ENCODE assay signal across 8 cellular contexts in genomic region chr12:12717586-12718381, GRCh38. TPM values are rescaled to one million over a fixed set of nuclear protein-coding genes. Genes with fewer than 3 reads are reported as not detected.
DNase-seq lines count a peak whose midpoint lies in the region; ATAC-seq and TF ChIP-seq lines count a peak whose summit lies in the region.

No MANE protein-coding gene starts in this region.

- intact Hi-C loops in colonic mucosa (cut with DNase I), result no loop called here
- intact Hi-C loops in lower leg skin (cut with DNase I; ENCODE audit: low total_unique reads), result no loop called here
- intact Hi-C loops in testis (cut with DNase I; ENCODE audit: low total_unique reads), result no loop called here

- H3K9ac ChIP-seq in colonic mucosa (ENCODE audit: low read depth in 2 of 2, low read length in 2 of 2), result peak overlapping the region; percentile 98 to 100

- no peaks in the 10 kb centered on the region for H3K9me3 ChIP-seq in RWPE2 (ENCODE audit: severe bottlenecking)
- H3K9me3 ChIP-seq in colonic mucosa, result no peaks in the 10 kb centered on the region
- H3K9me3 ChIP-seq in testis, result no peaks in the 10 kb centered on the region

- no peak for TF ChIP-seq POLR2A in lower leg skin (IDR thresholded peaks at IDR 0.05)
- no peak for TF ChIP-seq POLR2A in testis (IDR thresholded peaks at IDR 0.05)

- H3K36me3 ChIP-seq in RWPE2 (ENCODE audit: low read depth), result peaks cover 45% of the 10 kb centered on the region
- no peaks in the 10 kb centered on the region for H3K36me3 ChIP-seq in colonic mucosa
- H3K36me3 ChIP-seq in testis (ENCODE audit: low read depth, missing control alignments), result no peaks in the 10 kb centered on the region

- WGBS in lower leg skin, 2 donors, result 0% methylated on average over 59 to 62 of the region's 62 CpGs
- 0% methylated on average over 42 to 62 of the region's 62 CpGs for WGBS in testis, 2 donors

- peak overlapping the region; percentile 86 for H3K4me3 ChIP-seq in RWPE2 (ENCODE audit: severe bottlenecking)
- H3K4me3 ChIP-seq in colonic mucosa, result peak overlapping the region; percentile 67
- peak overlapping the region; percentile 92 for H3K4me3 ChIP-seq in lower leg skin (ENCODE audit: low read depth, poor library complexity, severe bottlenecking)
- H3K4me3 ChIP-seq in testis, result peak overlapping the region; percentile 86 to 98

- peak; percentile 8 for DNase-seq in NK-92 treated with Interleukin-12 subunit alpha and Interleukin-12 subunit beta, amount 100 ng/mL, for 24 hours (lab: John Stamatoyannopoulos, UW)
- no peak for DNase-seq in NK-92 (lab: John Stamatoyannopoulos, UW; ENCODE audit: unreplicated experiment)
- no peak for DNase-seq in RWPE2 (ENCODE audit: low spot score)
- DNase-seq in colonic mucosa, result peak; percentile 46
- peak in 1 of 2 donors; percentile 91 for DNase-seq in lower leg skin (ENCODE audit: low spot score in 2 of 2)
- DNase-seq in testis, result peak; percentile 53
- no peak for DNase-seq in SHP77 treated with DMSO at 0.1 percent for 48 hours (lab: John Stamatoyannopoulos, UW)

- no peaks in the 10 kb centered on the region for H3K27me3 ChIP-seq in RWPE2 (ENCODE audit: insufficient read depth, poor library complexity, severe bottlenecking)
- no peaks in the 10 kb centered on the region for H3K27me3 ChIP-seq in colonic mucosa
- no peaks in the 10 kb centered on the region for H3K27me3 ChIP-seq in testis

- H3K4me1 ChIP-seq in RWPE2 (ENCODE audit: insufficient read depth, poor library complexity, severe bottlenecking), result peaks cover 30% of the 10 kb centered on the region
- H3K4me1 ChIP-seq in colonic mucosa, result peaks cover 4% of the 10 kb centered on the region
- peaks cover 32% of the 10 kb centered on the region for H3K4me1 ChIP-seq in testis

- ATAC-seq in HG02884 (IDR thresholded peaks at IDR 0.05; ENCODE audit: unreplicated experiment) (peak; percentile 3), RWPE2 (ENCODE audit: low read depth) (peak; percentile 26)

- no peak for TF ChIP-seq CTCF in RWPE2 (IDR thresholded peaks at IDR 0.05; ENCODE audit: poor library complexity, severe bottlenecking)
- no peak for TF ChIP-seq CTCF in colonic mucosa (IDR thresholded peaks at IDR 0.05)
- no peak for TF ChIP-seq CTCF in lower leg skin (IDR thresholded peaks at IDR 0.05)
- TF ChIP-seq CTCF in testis (IDR thresholded peaks at IDR 0.05), result no peak

- H3K27ac ChIP-seq in RWPE2 (ENCODE audit: poor library complexity, severe bottlenecking) (peak overlapping the region; percentile 97), colonic mucosa (peak overlapping the region; percentile 99), testis (peak overlapping the region; percentile 95 to 100)

RNA-seq across cellular contexts. Expression of gene CDKN1B, which starts 0.6 kb away (rescaled TPM):
- total RNA-seq in colonic mucosa (10 to 100 TPM; 52.1 to 54.0 TPM), lower leg skin (100 to 1,000 TPM in 3 of 4 donors, 10 to 100 TPM in 1; 74.3 to 104 (median 101) TPM), testis (10 to 100 TPM; 76.1 to 98.9 TPM)
- polyA plus RNA-seq in testis (ENCODE audit: insufficient read depth, low read depth, low replicate concordance), result 59.2 TPM

RNA-seq across cellular contexts. Expression of gene GPR19, which starts 21.8 kb away (rescaled TPM):
- total RNA-seq in colonic mucosa (under 1 TPM; 0.74 to 0.96 TPM), lower leg skin (under 1 TPM in 1 of 4 donors, not detected in 3; 0.13 TPM), testis (1 to 10 TPM; 2.1 to 2.9 TPM)
- polyA plus RNA-seq in testis (ENCODE audit: insufficient read depth, low read depth, low replicate concordance), result 4.1 TPM

Comparison
In these comparisons a context has a peak if more than half of its experiments do, and no peak if none do; other contexts are left out.
1. DNase-seq: peak in NK-92 treated with Interleukin-12 subunit alpha and Interleukin-12 subunit beta, amount 100 ng/mL, for 24 hours (single experiment), colonic mucosa (single experiment) and testis (single experiment); none in NK-92 (single experiment), RWPE2 (single experiment) and SHP77 treated with DMSO at 0.1 percent for 48 hours (single experiment).
2. Peak in every context shown above with its lines, with median percentiles within 50 percentile points of each other: H3K27ac ChIP-seq and H3K4me3 ChIP-seq.